In the genomic region with DNA sequence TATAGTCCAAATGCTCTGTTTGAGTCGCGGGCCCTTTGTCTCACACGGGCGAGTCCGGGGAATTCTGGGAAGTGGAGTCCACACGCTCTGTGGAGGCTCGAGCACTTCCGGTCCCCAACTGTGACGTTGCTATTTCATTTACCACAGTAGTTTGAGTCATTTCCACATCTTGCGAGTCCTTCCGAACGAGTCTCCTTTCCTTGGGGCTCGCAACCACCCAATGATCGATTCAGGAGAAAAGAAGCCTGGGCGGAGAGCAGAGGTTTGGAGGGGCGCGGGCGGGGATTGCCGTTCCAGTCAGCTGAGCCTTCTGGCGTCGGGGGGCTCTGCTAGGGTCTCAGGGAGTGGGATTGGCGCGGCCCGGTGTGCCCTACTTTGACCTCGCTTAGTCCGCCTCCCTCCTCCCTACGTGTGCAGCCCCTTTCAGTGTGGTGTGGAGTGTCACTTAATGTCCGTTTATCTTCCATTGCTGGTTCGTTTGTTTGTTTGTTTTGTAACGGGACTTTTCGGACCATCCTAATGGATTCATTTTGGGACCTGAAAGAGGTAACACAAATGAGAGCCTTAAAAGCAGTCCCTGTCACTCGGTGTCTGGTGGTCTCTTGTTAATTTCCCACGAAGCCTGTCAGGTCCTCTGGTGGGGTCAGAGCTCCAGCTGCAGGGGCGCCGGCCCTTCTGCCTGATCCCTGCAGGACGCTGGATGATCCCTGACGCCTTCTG, we compare ENCODE assay signal across 8 cellular contexts.
DNase-seq lines count a peak whose midpoint lies in the region; ATAC-seq and TF ChIP-seq lines count a peak whose summit lies in the region.

Gene ZNF222 (plus strand): TSS at position 163 of the 720 bp plus-strand sequence. CDS start 58 bp downstream, at position 221.

- peak within 1 kb of the TSS; percentile 76 for H3K4me3 ChIP-seq in choroid plexus epithelial cell (ENCODE audit: low read depth, low read length)

- TF ChIP-seq CTCF in 22Rv1 (IDR thresholded peaks at IDR 0.05) (no peak), choroid plexus epithelial cell (conservative IDR thresholded peaks at IDR 0.05; ENCODE audit: low read depth, low read length) (no peak)

- peak within 1 kb of the TSS; percentile 23; the same call in 1 of the 2 replicates for H3K27ac ChIP-seq in 22Rv1

- ATAC-seq in GM18517 (IDR thresholded peaks at IDR 0.05; ENCODE audit: unreplicated experiment), result peak; percentile 89
- ATAC-seq in HG03108 (IDR thresholded peaks at IDR 0.05; ENCODE audit: unreplicated experiment), result peak; percentile 89

- peak; percentile 79 for DNase-seq in NCI-H226
- peak; percentile 59 for DNase-seq in activated CD4-positive, alpha-beta T cell treated with anti-CD3 and anti-CD28 coated beads for 1 hour
- DNase-seq in choroid plexus epithelial cell (ENCODE audit: low read depth), result peak; percentile 91
- peak; percentile 86 for DNase-seq in kidney glomerular epithelial cell (lab: John Stamatoyannopoulos, UW)
- peak; percentile 63 to 78 for DNase-seq in stimulated activated CD4-positive, alpha-beta T cell treated with anti-CD3 and anti-CD28 coated beads, Interleukin-15, amount 100 ng/mL, for 48 hours (ENCODE audit: low read depth in 2 of 2)

Comparison
In these comparisons a context has a peak if more than half of its experiments do, and no peak if none do; other contexts are left out.
1. Peak in every context shown above with its lines: DNase-seq, ATAC-seq, H3K4me3 ChIP-seq and H3K27ac ChIP-seq.